ENCODE assay signal across 15 cellular contexts in the genomic region with DNA sequence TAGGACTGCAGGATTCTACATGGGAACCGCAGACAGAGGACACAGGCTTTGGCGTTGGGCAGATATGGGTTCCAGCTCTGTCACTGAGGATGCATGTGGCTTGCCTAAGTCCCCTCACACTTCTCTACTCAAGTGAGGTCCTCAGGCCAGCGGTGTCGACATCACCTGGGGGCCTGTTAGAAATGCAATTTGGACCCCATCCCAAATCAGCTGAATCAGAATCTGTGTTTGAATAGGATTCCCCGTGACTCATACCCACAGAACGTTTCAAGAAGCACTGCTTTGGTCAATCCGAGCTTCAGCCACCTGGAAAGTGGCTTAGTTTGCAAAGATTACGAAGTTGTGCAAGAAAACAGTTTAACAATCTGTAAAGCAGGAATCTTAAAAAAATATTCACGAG.
DNase-seq lines count a peak whose midpoint lies in the region; ATAC-seq and TF ChIP-seq lines count a peak whose summit lies in the region.
"Had no signal": no experiment of that assay in that cellular context is flagged by ENCODE, and none has a peak within 500 bp of the region (broad histone marks: within the 10 kb centered on the region; RNA-seq: fewer than 3 reads in every experiment).

No MANE protein-coding gene starts in this region.

- H3K27ac Mint-ChIP-seq in endodermal cell (no peak overlapping the region), neural progenitor cell (peak overlapping the region; percentile 76), osteocyte (ENCODE audit: unreplicated experiment) (no peak overlapping the region)
- H3K27ac Mint-ChIP-seq: CD8-positive, alpha-beta memory T cell; IgD-negative memory B cell; stimulated activated effector memory CD8-positive, alpha-beta T cell treated with anti-CD3 and anti-CD28 coated beads, Interleukin-12 subunit alpha, Interleukin-12 subunit beta, amount 100 ng/mL, for 72 hours had no signal

- peak overlapping the region; percentile 47 for H3K4me2 ChIP-seq in neural progenitor cell

- H3K4me1 ChIP-seq in NT2/D1 (ENCODE audit: insufficient read depth, insufficient read length) (peaks cover 17% of the 10 kb centered on the region), endodermal cell (ENCODE audit: control insufficient read depth, insufficient read depth, low read length) (no peaks in the 10 kb centered on the region), neural progenitor cell (peaks cover 23% of the 10 kb centered on the region)
- H3K4me1 ChIP-seq: ascending aorta had no signal

- H3K4me3 ChIP-seq in NT2/D1 (ENCODE audit: insufficient read length, low read depth) (no peak overlapping the region), endodermal cell (ENCODE audit: low read length) (no peak overlapping the region), neural progenitor cell (no peak overlapping the region)
- H3K4me3 ChIP-seq: ascending aorta had no signal

- no peak overlapping the region for H3K4me3 Mint-ChIP-seq in endodermal cell
- no peak overlapping the region for H3K4me3 Mint-ChIP-seq in neural progenitor cell
- H3K4me3 Mint-ChIP-seq in osteocyte (ENCODE audit: unreplicated experiment) = no peak overlapping the region
- H3K4me3 Mint-ChIP-seq: IgD-negative memory B cell; neural crest cell; stimulated activated effector memory CD8-positive, alpha-beta T cell treated with anti-CD3 and anti-CD28 coated beads, Interleukin-12 subunit alpha, Interleukin-12 subunit beta, amount 100 ng/mL, for 72 hours had no signal

- peaks cover 18% of the 10 kb centered on the region for H3K9me3 Mint-ChIP-seq in endodermal cell
- H3K9me3 Mint-ChIP-seq in neural progenitor cell = peaks cover 2% of the 10 kb centered on the region
- H3K9me3 Mint-ChIP-seq in osteocyte (ENCODE audit: unreplicated experiment) = peaks cover 4% of the 10 kb centered on the region
- H3K9me3 Mint-ChIP-seq: neural crest cell; stimulated activated effector memory CD8-positive, alpha-beta T cell treated with anti-CD3 and anti-CD28 coated beads, Interleukin-12 subunit alpha, Interleukin-12 subunit beta, amount 100 ng/mL, for 72 hours had no signal

- H3K4me1 Mint-ChIP-seq in endodermal cell = peaks cover 5% of the 10 kb centered on the region
- H3K4me1 Mint-ChIP-seq in neural progenitor cell = peaks cover 12% of the 10 kb centered on the region
- H3K4me1 Mint-ChIP-seq in osteocyte (ENCODE audit: unreplicated experiment) = no peaks in the 10 kb centered on the region
- H3K4me1 Mint-ChIP-seq: CD8-positive, alpha-beta memory T cell; IgD-negative memory B cell; stimulated activated effector memory CD8-positive, alpha-beta T cell treated with anti-CD3 and anti-CD28 coated beads, Interleukin-12 subunit alpha, Interleukin-12 subunit beta, amount 100 ng/mL, for 72 hours had no signal

- ATAC-seq in GM18861 (IDR thresholded peaks at IDR 0.05; ENCODE audit: unreplicated experiment) (no peak), GM19467 (IDR thresholded peaks at IDR 0.05; ENCODE audit: unreplicated experiment) (no peak)
- ATAC-seq: Panc1 had no signal

- no peak for TF ChIP-seq CTCF in endodermal cell (conservative IDR thresholded peaks at IDR 0.05)
- TF ChIP-seq CTCF in neural progenitor cell (IDR thresholded peaks at IDR 0.05) = no peak
- TF ChIP-seq CTCF in osteocyte (IDR thresholded peaks at IDR 0.05) = no peak

- no peaks in the 10 kb centered on the region for H3K27me3 ChIP-seq in NT2/D1 (ENCODE audit: insufficient read depth, insufficient read length)
- no peaks in the 10 kb centered on the region for H3K27me3 ChIP-seq in endodermal cell (ENCODE audit: control insufficient read depth, insufficient read depth, low read length, poor library complexity, severe bottlenecking)
- H3K27me3 ChIP-seq in neural progenitor cell = no peaks in the 10 kb centered on the region
- H3K27me3 ChIP-seq: ascending aorta had no signal

- H3K9me3 ChIP-seq in NT2/D1 (ENCODE audit: insufficient read depth, low read length) (peaks cover 23% of the 10 kb centered on the region), endodermal cell (ENCODE audit: control insufficient read depth, low read length) (no peaks in the 10 kb centered on the region), neural progenitor cell (ENCODE audit: low read depth) (no peaks in the 10 kb centered on the region)
- H3K9me3 ChIP-seq: ascending aorta had no signal

- peak overlapping the region; percentile 34 for H3K9ac ChIP-seq in NT2/D1 (ENCODE audit: insufficient read length, low read depth)
- no peak overlapping the region for H3K9ac ChIP-seq in endodermal cell (ENCODE audit: extremely low read depth, low read length, poor library complexity, severe bottlenecking)
- H3K9ac ChIP-seq in neural progenitor cell = no peak overlapping the region

- H4K20me1 ChIP-seq in neural progenitor cell (ENCODE audit: low read depth) = no peaks in the 10 kb centered on the region

- no peak overlapping the region for H2AFZ ChIP-seq in neural progenitor cell (replicated peaks)

- no peaks in the 10 kb centered on the region for H3F3A ChIP-seq in neural progenitor cell (ENCODE audit: low read depth)

- DNase-seq in EH (ENCODE audit: low read depth) (peak; percentile 49), NT2/D1 (ENCODE audit: low read depth, low spot score) (no peak), endodermal cell (peak; percentile 49), neural progenitor cell (ENCODE audit: low spot score) (no peak), osteocyte (ENCODE audit: extremely low spot score, unreplicated experiment) (no peak), NOMO-1 treated with dmso at 0.1 percent for 144 hours (lab: John Stamatoyannopoulos, UW; ENCODE audit: unreplicated experiment) (no peak)
- DNase-seq: CD8-positive, alpha-beta memory T cell; NCI-H2029 had no signal

- H3K27ac ChIP-seq in endodermal cell (ENCODE audit: low read depth, low read length) (no peak overlapping the region), neural progenitor cell (no peak overlapping the region)
- H3K27ac ChIP-seq: ascending aorta had no signal

- no peaks in the 10 kb centered on the region for H3K79me2 ChIP-seq in neural progenitor cell (ENCODE audit: low read depth)

- no peaks in the 10 kb centered on the region for H3K36me3 ChIP-seq in NT2/D1 (ENCODE audit: insufficient read depth, insufficient read length, low read length)
- H3K36me3 ChIP-seq in endodermal cell (ENCODE audit: control insufficient read depth, insufficient read depth, low read length) = no peaks in the 10 kb centered on the region
- no peaks in the 10 kb centered on the region for H3K36me3 ChIP-seq in neural progenitor cell
- H3K36me3 ChIP-seq: ascending aorta had no signal

- 64 to 67% methylated on average over 9 of the region's 9 CpGs for WGBS in endodermal cell (ENCODE audit: insufficient coverage in 1 of 2, insufficient read length in 1 of 2), 2 experiments

- H3K36me3 Mint-ChIP-seq in endodermal cell (ENCODE audit: low read depth) = no peaks in the 10 kb centered on the region
- no peaks in the 10 kb centered on the region for H3K36me3 Mint-ChIP-seq in neural progenitor cell
- no peaks in the 10 kb centered on the region for H3K36me3 Mint-ChIP-seq in osteocyte (ENCODE audit: unreplicated experiment)
- H3K36me3 Mint-ChIP-seq: stimulated activated effector memory CD8-positive, alpha-beta T cell treated with anti-CD3 and anti-CD28 coated beads, Interleukin-12 subunit alpha, Interleukin-12 subunit beta, amount 100 ng/mL, for 72 hours had no signal

- H3K27me3 Mint-ChIP-seq in endodermal cell (ENCODE audit: insufficient read depth) (peaks cover 4% of the 10 kb centered on the region), neural progenitor cell (ENCODE audit: insufficient read depth, low read depth) (peaks cover 7% of the 10 kb centered on the region), osteocyte (ENCODE audit: unreplicated experiment) (peaks cover 60% of the 10 kb centered on the region)

Comparison
In these comparisons a context has a peak if more than half of its experiments do, and no peak if none do; other contexts are left out.
1. DNase-seq: peak in EH (single experiment) and endodermal cell (single experiment); none in NT2/D1 (single experiment), neural progenitor cell (single experiment), osteocyte (single experiment) and NOMO-1 treated with dmso at 0.1 percent for 144 hours (single experiment).